10 cellular contexts compared by ENCODE assay signal in genomic region chr1:226201029-226201593, GRCh38. TPM values are rescaled to one million over a fixed set of nuclear protein-coding genes. Genes with fewer than 3 reads are reported as not detected.
A peak's percentile ranks its signal among the peaks of the same experiment; 100 is the strongest.
DNase-seq lines count a peak whose midpoint lies in the region; ATAC-seq, FAIRE-seq and TF ChIP-seq lines count a peak whose summit lies in the region.
"Had no signal": no experiment of that assay in that cellular context is flagged by ENCODE, and none has a peak within 500 bp of the region (broad histone marks: within the 10 kb centered on the region; RNA-seq: fewer than 3 reads in every experiment).

No MANE protein-coding gene starts in this region.

- TF ChIP-seq POLR2A in IMR-90 (IDR thresholded peaks at IDR 0.05; ENCODE audit: low read depth, low read length) (no peak), thyroid gland (IDR thresholded peaks at IDR 0.05) (no peak)

- no peak overlapping the region for H3K27ac Mint-ChIP-seq in activated naive CD4-positive, alpha-beta T cell treated with anti-CD3 and anti-CD28 coated beads, Interleukin-2, amount 10 ng/mL, durations not matched to agents 7 days and 5 days
- no peak overlapping the region for H3K27ac Mint-ChIP-seq in type B pancreatic cell
- H3K27ac Mint-ChIP-seq: T-cell had no signal

- peaks cover 31% of the 10 kb centered on the region for H3K27me3 Mint-ChIP-seq in activated naive CD4-positive, alpha-beta T cell treated with anti-CD3 and anti-CD28 coated beads, Interleukin-2, amount 10 ng/mL, durations not matched to agents 7 days and 5 days
- H3K27me3 Mint-ChIP-seq in type B pancreatic cell: no peaks in the 10 kb centered on the region

- H4K20me1 ChIP-seq in IMR-90 (ENCODE audit: insufficient read depth, low read length): no peaks in the 10 kb centered on the region

- H2AK5ac ChIP-seq in IMR-90 (ENCODE audit: low read depth, low read length): no peak overlapping the region

- H3K79me1 ChIP-seq in IMR-90 (ENCODE audit: low read depth in 1 of 2, low read length in 2 of 2): no peaks in the 10 kb centered on the region

- H2BK20ac ChIP-seq in IMR-90 (ENCODE audit: low read depth, low read length): no peak overlapping the region

- H2BK120ac ChIP-seq in IMR-90 (ENCODE audit: low read depth, low read length): no peak overlapping the region

- no peaks in the 10 kb centered on the region for H3K9me3 ChIP-seq in IMR-90 (ENCODE audit: control insufficient read depth, insufficient read depth, low read length)
- no peaks in the 10 kb centered on the region for H3K9me3 ChIP-seq in thyroid gland

- in situ Hi-C loops in IMR-90 (cut with MboI; ENCODE audit: low sequenced_read_pairs): no loop called here

- H3K27me3 ChIP-seq in IMR-90 (ENCODE audit: control insufficient read depth, insufficient read depth, low read length) (peaks cover 4% of the 10 kb centered on the region; the same call in 1 of the 2 replicates), thyroid gland (no peaks in the 10 kb centered on the region)

- FAIRE-seq in RCC 7860 (lab: Jason Lieb, UNC): no peak

- TF ChIP-seq CTCF in IMR-90 (conservative IDR thresholded peaks at IDR 0.05; ENCODE audit: low read depth, low read length) (peak; percentile 38), cardiac fibroblast (IDR thresholded peaks at IDR 0.05; ENCODE audit: low read depth, low read length) (peak; percentile 49), type B pancreatic cell (conservative IDR thresholded peaks at IDR 0.05) (peak; percentile 34), thyroid gland (IDR thresholded peaks at IDR 0.05) (peak in 1 of 6 experiments; percentile 11)

- no peaks in the 10 kb centered on the region for H3K36me3 Mint-ChIP-seq in activated naive CD4-positive, alpha-beta T cell treated with anti-CD3 and anti-CD28 coated beads, Interleukin-2, amount 10 ng/mL, durations not matched to agents 7 days and 5 days
- no peaks in the 10 kb centered on the region for H3K36me3 Mint-ChIP-seq in type B pancreatic cell
- H3K36me3 Mint-ChIP-seq: T-cell had no signal

- WGBS in IMR-90 (ENCODE audit: extremely low coverage in 2 of 2, insufficient read length in 1 of 2), 2 experiments: no CpG with 5 or more reads among the region's 5 CpGs
- 58 to 69% methylated on average over 5 of the region's 5 CpGs for WGBS in thyroid gland, 2 donors

- H3K36me3 ChIP-seq in IMR-90 (ENCODE audit: control insufficient read depth, insufficient read depth, low read length) (no peaks in the 10 kb centered on the region), thyroid gland (no peaks in the 10 kb centered on the region)

- CTCF ChIA-PET in activated naive CD4-positive, alpha-beta T cell treated with anti-CD3 and anti-CD28 coated beads, Interleukin-2, amount 10 ng/mL, durations not matched to agents 7 days and 5 days (lab: Charles Lee): interaction anchor here (0.9 to 10.2 kb wide), 8 partner anchors 11 to 243 kb away, joined by 3 to 195 read pairs (median 4); no protein-coding TSS in a partner anchor
- CTCF ChIA-PET in IMR-90 (lab: Yijun Ruan, JAX): interaction anchor here (1.0 to 1.3 kb wide), 3 partner anchors 17 to 132 kb away, joined by 3 read pairs; no protein-coding TSS in a partner anchor

- H3K4me3 ChIP-seq in IMR-90 (ENCODE audit: insufficient read depth, low read depth, low read length) (no peak overlapping the region), cardiac fibroblast (replicated peaks in 1 of 2; ENCODE audit: low read depth in 2 of 2, low read length in 2 of 2) (no peak overlapping the region), thyroid gland (replicated peaks in 1 of 3) (no peak overlapping the region)

- H3K4me1 Mint-ChIP-seq in activated naive CD4-positive, alpha-beta T cell treated with anti-CD3 and anti-CD28 coated beads, Interleukin-2, amount 10 ng/mL, durations not matched to agents 7 days and 5 days: peaks cover 2% of the 10 kb centered on the region
- H3K4me1 Mint-ChIP-seq in type B pancreatic cell (ENCODE audit: unreplicated experiment): no peaks in the 10 kb centered on the region

- H4K8ac ChIP-seq in IMR-90 (ENCODE audit: low read depth in 2 of 2, low read length in 2 of 2): no peak overlapping the region

- dilution Hi-C loops in IMR-90 (cut with HindIII; ENCODE audit: low sequenced_read_pairs, unreplicated experiment): no loop called here

- H3K4me3 Mint-ChIP-seq in activated naive CD4-positive, alpha-beta T cell treated with anti-CD3 and anti-CD28 coated beads, Interleukin-2, amount 10 ng/mL, durations not matched to agents 7 days and 5 days: no peak overlapping the region
- no peak overlapping the region for H3K4me3 Mint-ChIP-seq in type B pancreatic cell
- H3K4me3 Mint-ChIP-seq: central memory CD8-positive, alpha-beta T cell; T-cell had no signal

- POLR2A ChIA-PET in IMR-90 (lab: Charles Lee; ENCODE audit: unreplicated experiment): no interaction called here

- no peak overlapping the region for H3K4me2 ChIP-seq in IMR-90 (ENCODE audit: low read depth, low read length)

- BruUV-seq in IMR-90 (replicated peaks; lab: Mats Ljungman, UMichigan): no TSS peak

- no peak overlapping the region for H2AFZ ChIP-seq in IMR-90 (replicated peaks; ENCODE audit: low read length, poor library complexity)

- no peaks in the 10 kb centered on the region for H3K9me1 ChIP-seq in IMR-90 (ENCODE audit: insufficient read depth, low read length)

- H3K14ac ChIP-seq in IMR-90 (replicated peaks; ENCODE audit: low read depth, low read length): no peak overlapping the region

- DNase-seq in activated naive CD4-positive, alpha-beta T cell treated with anti-CD3 and anti-CD28 coated beads, Interleukin-2, amount 10 ng/mL, durations not matched to agents 7 days and 5 days: peak; percentile 34
- no peak for DNase-seq in activated naive CD4-positive, alpha-beta T cell (lab: John Stamatoyannopoulos, UW)
- DNase-seq in IMR-90: peak; percentile 9
- DNase-seq in cardiac fibroblast (ENCODE audit: low read depth in 2 of 2): peak; percentile 47 to 49
- no peak for DNase-seq in type B pancreatic cell (ENCODE audit: extremely low spot score, unreplicated experiment)
- no peak for DNase-seq in thyroid gland
- DNase-seq in NCI-H187 (lab: John Stamatoyannopoulos, UW): no peak
- no peak for DNase-seq in RCC 7860 (ENCODE audit: low spot score)

- H3K9me3 Mint-ChIP-seq in activated naive CD4-positive, alpha-beta T cell treated with anti-CD3 and anti-CD28 coated beads, Interleukin-2, amount 10 ng/mL, durations not matched to agents 7 days and 5 days: no peaks in the 10 kb centered on the region
- H3K9me3 Mint-ChIP-seq in type B pancreatic cell: no peaks in the 10 kb centered on the region
- H3K9me3 Mint-ChIP-seq: central memory CD8-positive, alpha-beta T cell; T-cell had no signal

- no peak overlapping the region for H3K56ac ChIP-seq in IMR-90 (ENCODE audit: extremely low read depth, insufficient read depth, low read length)

- TF ChIP-seq RAD21 in IMR-90 (IDR thresholded peaks at IDR 0.05; ENCODE audit: low read length): peak; percentile 20; the same call in 1 of the 2 replicates

- H3K9ac ChIP-seq in IMR-90 (ENCODE audit: low read depth, low read length): no peak overlapping the region

- H4K91ac ChIP-seq in IMR-90 (ENCODE audit: insufficient read depth, low read depth, low read length): no peak overlapping the region

- intact Hi-C loops in IMR-90 (cut with micrococcal nuclease): loop anchor here (10.0 kb wide), 1 partner anchor 134 kb away; no protein-coding TSS in a partner anchor
- intact Hi-C loops in thyroid gland (cut with DNase I): no loop called here

- H4K5ac ChIP-seq in IMR-90 (ENCODE audit: low read depth, low read length): no peak overlapping the region

- ATAC-seq in IMR-90 (ENCODE audit: low read depth): 0 out of 2 replicates have a peak, but pooled peaks have one; percentile 50
- ATAC-seq: T-cell had no signal

- no peak overlapping the region for H2AK9ac ChIP-seq in IMR-90 (replicated peaks; ENCODE audit: low read depth, low read length, poor library complexity)

- H2BK15ac ChIP-seq in IMR-90 (ENCODE audit: low read depth, low read length): no peak overlapping the region

- H3K23ac ChIP-seq in IMR-90 (ENCODE audit: low read depth, low read length): no peak overlapping the region

- H3K4me1 ChIP-seq in IMR-90 (ENCODE audit: control insufficient read depth, insufficient read depth, low read length) (no peaks in the 10 kb centered on the region), thyroid gland (no peaks in the 10 kb centered on the region)

- no peak overlapping the region for H2BK5ac ChIP-seq in IMR-90 (ENCODE audit: low read depth, low read length, poor library complexity, severe bottlenecking)

- no peak overlapping the region for H3K4ac ChIP-seq in IMR-90 (ENCODE audit: low read depth, low read length)

- H3K27ac ChIP-seq in IMR-90 (ENCODE audit: insufficient read depth, low read length) (no peak overlapping the region), thyroid gland (no peak overlapping the region)

- H3K18ac ChIP-seq in IMR-90 (ENCODE audit: low read depth, low read length): no peak overlapping the region

TF ChIP-seq in IMR-90, 13 proteins besides CTCF, POLR2A, EP300 and RAD21 (continues in another document):
- TF ChIP-seq RFX5 (IDR thresholded peaks at IDR 0.05; ENCODE audit: low read depth, low read length) (no peak), CEBPB (IDR thresholded peaks at IDR 0.05; ENCODE audit: low read depth, low read length) (no peak), USF2 (IDR thresholded peaks at IDR 0.05; ENCODE audit: low read depth, low read length) (no peak), SMC3 (IDR thresholded peaks at IDR 0.05; ENCODE audit: low read depth, low read length) (peak; percentile 14; the same call in 1 of the 2 replicates), RCOR1 (IDR thresholded peaks at IDR 0.05; ENCODE audit: insufficient replicate concordance, low read length) (no peak)

RNA-seq across cellular contexts. Expression of gene ACBD3, which starts 14.6 kb away (rescaled TPM):
- total RNA-seq in IMR-90 (2012; rRNA removed) (59.7 and 95.3 TPM in 2 replicates), type B pancreatic cell (ENCODE audit: low replicate concordance) (37.4 and 56.9 TPM in 2 replicates), thyroid gland (10 to 100 TPM; 56.4 to 74.2 (median 66.0) TPM)
- 27.3 and 30.3 TPM in 2 replicates for polyA plus RNA-seq in IMR-90 (2012; rRNA removed)
- 5.3 and 8.3 TPM in 2 replicates for polyA plus RNA-seq in IMR-90 (2012; cell fraction: cytosol; rRNA removed)
- 4.7 and 17.6 TPM in 2 replicates for polyA plus RNA-seq in IMR-90 (2012; cell fraction: nucleus; rRNA removed; ENCODE audit: low replicate concordance)

RNA-seq across cellular contexts. Expression of gene MIXL1, which starts 22.4 kb away (rescaled TPM):
- total RNA-seq in IMR-90 (2012; rRNA removed): not detected in 2 replicates
- not detected in 2 replicates for polyA plus RNA-seq in IMR-90 (2012; rRNA removed)
- 0.05 TPM in 1 of 2 replicates, not detected in the other for polyA plus RNA-seq in IMR-90 (2012; cell fraction: cytosol; rRNA removed)
- polyA plus RNA-seq in IMR-90 (2012; cell fraction: nucleus; rRNA removed; ENCODE audit: low replicate concordance): not detected in 2 replicates
- total RNA-seq in type B pancreatic cell (ENCODE audit: low replicate concordance): 0.14 and 0.63 TPM in 2 replicates
- total RNA-seq in thyroid gland: not detected

Comparison
In these comparisons a context has a peak if more than half of its experiments do, and no peak if none do; other contexts are left out.
1. DNase-seq: peak in activated naive CD4-positive, alpha-beta T cell treated with anti-CD3 and anti-CD28 coated beads, Interleukin-2, amount 10 ng/mL, durations not matched to agents 7 days and 5 days (single experiment), IMR-90 (single experiment) and cardiac fibroblast (2 of 2); none in activated naive CD4-positive, alpha-beta T cell (0 of 4), type B pancreatic cell (single experiment), thyroid gland (0 of 2), NCI-H187 (0 of 2) and RCC 7860 (single experiment).